ENCODE assay signal across 33 cellular contexts in genomic region chr9:96177719-96178028, GRCh38.
"Had no signal": no experiment of that assay in that cellular context is flagged by ENCODE, and none has a peak within 500 bp of the region (broad histone marks: within the 10 kb centered on the region; RNA-seq: fewer than 3 reads in every experiment).

No MANE protein-coding gene starts in this region.

- H3K4me1 ChIP-seq: foreskin keratinocyte, gastrocnemius medialis had no signal

- ATAC-seq: activated CD4-positive, alpha-beta T cell treated with anti-CD3 and anti-CD28 coated beads for 36 hours; activated CD4-positive, CD25-positive, alpha-beta regulatory T cell treated with anti-CD3 and anti-CD28 coated beads, Interleukin-2, amount 50 U/mL, for 24 hours; activated T-cell treated with anti-CD3 and anti-CD28 coated beads, Interleukin-2, amount 50 U/mL, for 72 hours; foreskin keratinocyte; gastrocnemius medialis; T-cell had no signal

- H3K36me3 ChIP-seq: brain microvascular endothelial cell, esophagus muscularis mucosa, gastrocnemius medialis, WERI-Rb-1 had no signal

- H3K36me3 Mint-ChIP-seq: activated CD4-positive, alpha-beta memory T cell treated with anti-CD3 and anti-CD28 coated beads for 36 hours; activated naive CD4-positive, alpha-beta T cell treated with anti-CD3 and anti-CD28 coated beads, Interleukin-2, amount 10 ng/mL, durations not matched to agents 7 days and 5 days; activated naive CD8-positive, alpha-beta T cell; T-cell had no signal

- H3K4me3 ChIP-seq: esophagus muscularis mucosa, gastrocnemius medialis had no signal

- H3K4me1 Mint-ChIP-seq: activated B cell treated with CpG ODN at 0.5 μM for 24 hours; activated CD4-positive, alpha-beta T cell treated with anti-CD3 and anti-CD28 coated beads for 36 hours; activated naive CD4-positive, alpha-beta T cell treated with anti-CD3 and anti-CD28 coated beads, Interleukin-2, amount 10 ng/mL, durations not matched to agents 7 days and 5 days; central memory CD8-positive, alpha-beta T cell; T-cell had no signal

- H3K27me3 ChIP-seq: dorsolateral prefrontal cortex, esophagus muscularis mucosa had no signal

- H3K9me3 Mint-ChIP-seq: activated B cell treated with CpG ODN at 0.5 μM for 24 hours; activated CD4-positive, alpha-beta memory T cell treated with anti-CD3 and anti-CD28 coated beads for 36 hours; activated CD4-positive, alpha-beta T cell treated with anti-CD3 and anti-CD28 coated beads, Interleukin-2, amount 10 ng/mL, durations not matched to agents 24 days and 14 days; activated naive CD4-positive, alpha-beta T cell treated with anti-CD3 and anti-CD28 coated beads, Interleukin-2, amount 10 ng/mL, durations not matched to agents 7 days and 5 days; activated T-cell treated with anti-CD3 and anti-CD28 coated beads, Interleukin-2, amount 50 U/mL, for 24 hours; activated T-cell treated with anti-CD3 and anti-CD28 coated beads, Interleukin-2, amount 50 U/mL, for 72 hours; central memory CD8-positive, alpha-beta T cell; dendritic cell treated with granulocyte-macrophage colony-stimulating factor and Interleukin-4, amounts not matched to agents 40 ng/mL and 50 ng/mL, for 4 days; endodermal cell; T-cell; T-helper 1 cell treated with Interleukin-12 subunit alpha and Interleukin-12 subunit beta and Interleukin-4 antibody, amounts not matched to agents 30 μg/mL and 1 μg/mL, for 36 hours had no signal

- H3K27ac Mint-ChIP-seq: activated B cell treated with CpG ODN at 0.5 μM for 24 hours; activated CD4-positive, alpha-beta memory T cell treated with anti-CD3 and anti-CD28 coated beads for 36 hours; activated CD4-positive, alpha-beta T cell treated with anti-CD3 and anti-CD28 coated beads for 36 hours; activated CD4-positive, alpha-beta T cell treated with anti-CD3 and anti-CD28 coated beads, Interleukin-2, amount 10 ng/mL, durations not matched to agents 24 days and 14 days; activated naive CD4-positive, alpha-beta T cell treated with anti-CD3 and anti-CD28 coated beads, Interleukin-2, amount 10 ng/mL, durations not matched to agents 7 days and 5 days; activated naive CD8-positive, alpha-beta T cell; activated T-cell treated with anti-CD3 and anti-CD28 coated beads, Interleukin-2, amount 50 U/mL, for 24 hours; activated T-cell treated with anti-CD3 and anti-CD28 coated beads, Interleukin-2, amount 50 U/mL, for 72 hours; dendritic cell treated with granulocyte-macrophage colony-stimulating factor and Interleukin-4, amounts not matched to agents 40 ng/mL and 50 ng/mL, for 4 days; endodermal cell; T-cell; T-helper 1 cell treated with Interleukin-12 subunit alpha and Interleukin-12 subunit beta and Interleukin-4 antibody, amounts not matched to agents 30 μg/mL and 1 μg/mL, for 36 hours had no signal

- FAIRE-seq: astrocyte, bronchial epithelial cell had no signal

- H3K27ac ChIP-seq: brain microvascular endothelial cell, coronary artery, esophagus muscularis mucosa, foreskin keratinocyte, gastrocnemius medialis, WERI-Rb-1 had no signal

- H3K4me3 Mint-ChIP-seq: activated B cell treated with CpG ODN at 0.5 μM for 24 hours; activated CD4-positive, alpha-beta memory T cell treated with anti-CD3 and anti-CD28 coated beads for 36 hours; activated CD4-positive, alpha-beta T cell treated with anti-CD3 and anti-CD28 coated beads for 36 hours; activated CD4-positive, alpha-beta T cell treated with anti-CD3 and anti-CD28 coated beads, Interleukin-2, amount 10 ng/mL, durations not matched to agents 24 days and 14 days; activated naive CD4-positive, alpha-beta T cell treated with anti-CD3 and anti-CD28 coated beads, Interleukin-2, amount 10 ng/mL, durations not matched to agents 7 days and 5 days; activated naive CD8-positive, alpha-beta T cell; activated T-cell treated with anti-CD3 and anti-CD28 coated beads, Interleukin-2, amount 50 U/mL, for 24 hours; activated T-cell treated with anti-CD3 and anti-CD28 coated beads, Interleukin-2, amount 50 U/mL, for 72 hours; central memory CD8-positive, alpha-beta T cell; dendritic cell treated with granulocyte-macrophage colony-stimulating factor and Interleukin-4, amounts not matched to agents 40 ng/mL and 50 ng/mL, for 4 days; endodermal cell; T-cell; T-helper 1 cell treated with Interleukin-12 subunit alpha and Interleukin-12 subunit beta and Interleukin-4 antibody, amounts not matched to agents 30 μg/mL and 1 μg/mL, for 36 hours had no signal

- H3K9me3 ChIP-seq: esophagus muscularis mucosa, gastrocnemius medialis had no signal

- DNase-seq: activated B cell treated with CpG ODN at 0.5 μM for 24 hours; activated CD4-positive, alpha-beta memory T cell treated with anti-CD3 and anti-CD28 coated beads for 36 hours; activated CD4-positive, alpha-beta T cell treated with anti-CD3 and anti-CD28 coated beads for 36 hours; activated CD4-positive, alpha-beta T cell treated with anti-CD3 and anti-CD28 coated beads, Interleukin-2, amount 10 ng/mL, durations not matched to agents 24 days and 14 days; activated CD8-positive, alpha-beta memory T cell treated with anti-CD3 and anti-CD28 coated beads, Interleukin-2, amount 50 U/mL, for 48 hours; activated gamma-delta T cell; activated naive CD4-positive, alpha-beta T cell; activated naive CD4-positive, alpha-beta T cell treated with anti-CD3 and anti-CD28 coated beads, Interleukin-2, amount 10 ng/mL, durations not matched to agents 7 days and 5 days; activated T-cell treated with anti-CD3 and anti-CD28 coated beads for 4 hours; activated T-cell treated with anti-CD3 and anti-CD28 coated beads, Interleukin-2, amount 50 U/mL, for 24 hours; activated T-cell treated with anti-CD3 and anti-CD28 coated beads, Interleukin-2, amount 50 U/mL, for 72 hours; amniotic stem cell; brain microvascular endothelial cell; effector memory CD4-positive, alpha-beta T cell; erythroblast; foreskin keratinocyte; gastrocnemius medialis; glutamatergic neuron; SW 1271; T-cell; T1000 had no signal
